18 cellular contexts compared by ENCODE assay signal in genomic region chr4:15163284-15163645, GRCh38.
DNase-seq lines count a peak whose midpoint lies in the region; FAIRE-seq and TF ChIP-seq lines count a peak whose summit lies in the region.
"Had no signal": no experiment of that assay in that cellular context is flagged by ENCODE, and none has a peak within 500 bp of the region (broad histone marks: within the 10 kb centered on the region; RNA-seq: fewer than 3 reads in every experiment).

No MANE protein-coding gene starts in this region.

- no peak for TF ChIP-seq CTCF in VCaP (conservative IDR thresholded peaks at IDR 0.05)
- no peak for TF ChIP-seq CTCF in H1 (IDR thresholded peaks at IDR 0.05; ENCODE audit: control extremely low read depth in 1 of 3, insufficient read depth in 1 of 3, low read depth in 1 of 3, low read length in 3 of 3)
- no peak for TF ChIP-seq CTCF in testis (IDR thresholded peaks at IDR 0.05)
- TF ChIP-seq CTCF in GM10248 (IDR thresholded peaks at IDR 0.05; ENCODE audit: control extremely low read depth, extremely low read depth, low read depth, missing control alignments): no peak

- H4K8ac ChIP-seq in H1 (ENCODE audit: extremely low read depth, insufficient read depth, low read length): no peak overlapping the region

- H2BK120ac ChIP-seq in H1 (replicated peaks; ENCODE audit: low read depth, low read length): peak overlapping the region; percentile 92

- H3K79me2 ChIP-seq in H1 (ENCODE audit: control insufficient read depth in 1 of 2, insufficient read depth in 2 of 2, low read length in 2 of 2): no peaks in the 10 kb centered on the region

- no peak overlapping the region for H3K4me2 ChIP-seq in H1 (ENCODE audit: insufficient read depth in 1 of 2, low read depth in 2 of 2, low read length in 2 of 2)

- TF ChIP-seq POLR2A in H1 (IDR thresholded peaks at IDR 0.05; ENCODE audit: control extremely low read depth in 1 of 2, low read depth in 2 of 2, low read length in 2 of 2) (no peak), testis (IDR thresholded peaks at IDR 0.05) (no peak)

- no peak overlapping the region for H3K14ac ChIP-seq in H1 (ENCODE audit: insufficient read length)

- POLR2A ChIA-PET in H1 (lab: Charles Lee; ENCODE audit: partially characterized antibody) (no interaction called here), GM10248 (lab: Yijun Ruan, JAX) (no interaction called here)

- H3K4me1 ChIP-seq in H1 (replicated peaks in 1 of 4; ENCODE audit: control insufficient read depth in 3 of 4, insufficient read depth in 4 of 4, low read length in 3 of 4): peaks cover 0 to 18% (median 6%) of the 10 kb centered on the region in 4 experiments; a peak in 5 of 7 replicates
- no peaks in the 10 kb centered on the region for H3K4me1 ChIP-seq in testis
- H3K4me1 ChIP-seq: BE2C had no signal

- H3K23me2 ChIP-seq in H1 (ENCODE audit: low read depth, low read length): no peaks in the 10 kb centered on the region

- H3K56ac ChIP-seq in H1 (replicated peaks; ENCODE audit: insufficient read length, low read depth, low read length): no peak overlapping the region

- H2BK12ac ChIP-seq in H1 (ENCODE audit: low read depth, low read length): no peak overlapping the region

- no peak overlapping the region for H3K4ac ChIP-seq in H1 (replicated peaks; ENCODE audit: insufficient read length, low read depth, low read length)

- no peak for TF ChIP-seq EP300 in H1 (IDR thresholded peaks at IDR 0.05; ENCODE audit: borderline replicate concordance in 1 of 2, low read depth in 2 of 2, low read length in 2 of 2)

- H3K36me3 ChIP-seq in H1 (ENCODE audit: control insufficient read depth in 2 of 4, insufficient read depth in 4 of 4, low read length in 3 of 4) (no peaks in the 10 kb centered on the region), testis (ENCODE audit: low read depth, missing control alignments) (no peaks in the 10 kb centered on the region)
- H3K36me3 ChIP-seq: BE2C had no signal

- H3K4me3 ChIP-seq in H1 (ENCODE audit: extremely low read depth in 1 of 4, insufficient read depth in 2 of 4, low read depth in 3 of 4, low read length in 4 of 4) (no peak overlapping the region), testis (no peak overlapping the region)
- H3K4me3 ChIP-seq: A549 had no signal

- no peak overlapping the region for H3K23ac ChIP-seq in H1 (ENCODE audit: insufficient read length)

- peak overlapping the region; percentile 15; the same call in 1 of the 2 replicates for H2BK20ac ChIP-seq in H1 (ENCODE audit: low read length)

- no peaks in the 10 kb centered on the region for H3K79me1 ChIP-seq in H1 (ENCODE audit: low read depth, low read length)

- 93% methylated on average over 4 of the region's 4 CpGs; no CpG with 5 or more reads in 1 of the 2 experiments for WGBS in H1 (ENCODE audit: extremely low coverage in 1 of 2, insufficient coverage in 1 of 2, insufficient read length in 1 of 2, insufficient replicate concordance in 2 of 2, low coverage in 1 of 2, low lambda C conversion rate in 2 of 2, missing lambda C conversion rate in 1 of 2), 2 experiments
- 44 to 58% methylated on average over 4 of the region's 4 CpGs for WGBS in testis, 2 donors

- H3K27ac ChIP-seq in VCaP (peak overlapping the region; percentile 68), H1 (ENCODE audit: low read depth, low read length) (no peak overlapping the region), testis (no peak overlapping the region)

- no peak overlapping the region for H2BK15ac ChIP-seq in H1 (ENCODE audit: low read length)

- H4K5ac ChIP-seq in H1 (ENCODE audit: insufficient read length, low read depth, low read length): peak overlapping the region; percentile 16

- H3K9me3 ChIP-seq in H1 (ENCODE audit: insufficient read depth in 2 of 2, low read depth in 1 of 2, low read length in 1 of 2) (no peaks in the 10 kb centered on the region), testis (no peaks in the 10 kb centered on the region)
- H3K9me3 ChIP-seq: A549, BE2C had no signal

- peaks cover 0 to 1% (median 0%) of the 10 kb centered on the region in 4 experiments; a peak in 1 of 7 replicates for H3K27me3 ChIP-seq in H1 (replicated peaks in 1 of 4; ENCODE audit: control insufficient read depth in 3 of 4, extremely low read depth in 1 of 4, insufficient read depth in 3 of 4, low read length in 3 of 4)
- H3K27me3 ChIP-seq in testis: no peaks in the 10 kb centered on the region
- H3K27me3 ChIP-seq: BE2C had no signal

- no peak for FAIRE-seq in H1 (lab: Jason Lieb, UNC)
- FAIRE-seq: A549, D721Med, G401.6, GM19239, HepG2, HTR-8/SVneo had no signal

- TF ChIP-seq RAD21 in H1 (IDR thresholded peaks at IDR 0.05 in 1 of 2, conservative IDR thresholded peaks at IDR 0.05 in 1 of 2; ENCODE audit: low read depth in 2 of 2, low read length in 2 of 2): no peak

- DNase-seq in H1 (ENCODE audit: low read depth in 1 of 2, low spot score in 2 of 2) (no peak), myocyte (ENCODE audit: low read depth) (peak; percentile 10), glomerular visceral epithelial cell (ENCODE audit: extremely low spot score) (no peak), testis (no peak), GM10248 (ENCODE audit: extremely low spot score) (no peak)
- DNase-seq: BE2C; CD8-positive, alpha-beta T cell; COR-L47; DMS153; DMS79 treated with DMSO at 0.1 percent for 48 hours; GOT3 had no signal

- no peak overlapping the region for H2AFZ ChIP-seq in H1 (ENCODE audit: low read length)

- no peaks in the 10 kb centered on the region for H4K20me1 ChIP-seq in H1 (replicated peaks in 1 of 2; ENCODE audit: control insufficient read depth in 1 of 2, insufficient read depth in 2 of 2, low read length in 2 of 2)

- CTCF ChIA-PET in H1 (lab: Charles Lee; ENCODE audit: partially characterized antibody) (interaction anchor here (0.5 to 1.7 kb wide), 6 partner anchors 34 to 294 kb away, joined by 3 to 4 read pairs (median 3); no protein-coding TSS in a partner anchor), GM10248 (lab: Yijun Ruan, JAX) (interaction anchor here (1.3 to 2.7 kb wide), 3 partner anchors 16 to 1508 kb away, joined by 4 to 30 read pairs (median 7); no protein-coding TSS in a partner anchor)

- no peak overlapping the region for H3K9ac ChIP-seq in H1 (replicated peaks in 1 of 4; ENCODE audit: extremely low read depth in 1 of 4, low read depth in 3 of 4, low read length in 3 of 4)

- H2BK5ac ChIP-seq in H1 (ENCODE audit: low read depth, low read length): no peak overlapping the region

- peak overlapping the region; percentile 84; the same call in 1 of the 2 replicates for H2AK5ac ChIP-seq in H1 (ENCODE audit: low read depth, low read length)

- H3K18ac ChIP-seq in H1 (ENCODE audit: extremely low read depth, low read length): 0 out of 2 replicates have a peak overlapping the region, but pooled peaks have one; percentile 36

- intact Hi-C loops in testis (cut with DNase I; ENCODE audit: low total_unique reads): no loop called here

- H4K91ac ChIP-seq in H1 (replicated peaks; ENCODE audit: insufficient read length, low read length): peak overlapping the region; percentile 44

TF ChIP-seq in H1, 55 proteins besides CTCF, POLR2A, EP300 and RAD21:
- TF ChIP-seq, protein P1, sequence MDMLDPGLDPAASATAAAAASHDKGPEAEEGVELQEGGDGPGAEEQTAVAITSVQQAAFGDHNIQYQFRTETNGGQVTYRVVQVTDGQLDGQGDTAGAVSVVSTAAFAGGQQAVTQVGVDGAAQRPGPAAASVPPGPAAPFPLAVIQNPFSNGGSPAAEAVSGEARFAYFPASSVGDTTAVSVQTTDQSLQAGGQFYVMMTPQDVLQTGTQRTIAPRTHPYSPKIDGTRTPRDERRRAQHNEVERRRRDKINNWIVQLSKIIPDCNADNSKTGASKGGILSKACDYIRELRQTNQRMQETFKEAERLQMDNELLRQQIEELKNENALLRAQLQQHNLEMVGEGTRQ (IDR thresholded peaks at IDR 0.05; ENCODE audit: low read length): no peak
- TF ChIP-seq SP4 (IDR thresholded peaks at IDR 0.05; ENCODE audit: low read length) (no peak), SP1 (IDR thresholded peaks at IDR 0.05; ENCODE audit: low read depth, low read length) (no peak), CHD1 (IDR thresholded peaks at IDR 0.05; ENCODE audit: low read depth, low read length) (no peak), CREB1 (IDR thresholded peaks at IDR 0.05) (no peak), CTBP2 (IDR thresholded peaks at IDR 0.05; ENCODE audit: borderline replicate concordance, insufficient read depth, insufficient read length, low read length) (no peak), KDM4A (IDR thresholded peaks at IDR 0.05; ENCODE audit: low read depth, low read length, severe bottlenecking) (no peak), ASH2L (IDR thresholded peaks at IDR 0.05; ENCODE audit: low read length) (no peak), SP2 (IDR thresholded peaks at IDR 0.05; ENCODE audit: low read length) (no peak), NANOG (IDR thresholded peaks at IDR 0.05; ENCODE audit: insufficient read depth, low read depth, low read length, poor library complexity, severe bottlenecking) (no peak), TAF1 (IDR thresholded peaks at IDR 0.05; ENCODE audit: low read depth, low read length) (no peak), RBBP5 (IDR thresholded peaks at IDR 0.05; ENCODE audit: borderline replicate concordance, low read depth, low read length) (no peak), PHF8 (conservative IDR thresholded peaks at IDR 0.05; ENCODE audit: low read depth, low read length) (no peak), TBP (IDR thresholded peaks at IDR 0.05; ENCODE audit: low read depth, low read length) (no peak)
- TF ChIP-seq, protein P2, sequence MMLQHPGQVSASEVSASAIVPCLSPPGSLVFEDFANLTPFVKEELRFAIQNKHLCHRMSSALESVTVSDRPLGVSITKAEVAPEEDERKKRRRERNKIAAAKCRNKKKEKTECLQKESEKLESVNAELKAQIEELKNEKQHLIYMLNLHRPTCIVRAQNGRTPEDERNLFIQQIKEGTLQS (IDR thresholded peaks at IDR 0.05; ENCODE audit: insufficient read depth, low read depth, low read length): no peak
TF ChIP-seq in H1: peak in this region for 0.
